In the genomic region with DNA sequence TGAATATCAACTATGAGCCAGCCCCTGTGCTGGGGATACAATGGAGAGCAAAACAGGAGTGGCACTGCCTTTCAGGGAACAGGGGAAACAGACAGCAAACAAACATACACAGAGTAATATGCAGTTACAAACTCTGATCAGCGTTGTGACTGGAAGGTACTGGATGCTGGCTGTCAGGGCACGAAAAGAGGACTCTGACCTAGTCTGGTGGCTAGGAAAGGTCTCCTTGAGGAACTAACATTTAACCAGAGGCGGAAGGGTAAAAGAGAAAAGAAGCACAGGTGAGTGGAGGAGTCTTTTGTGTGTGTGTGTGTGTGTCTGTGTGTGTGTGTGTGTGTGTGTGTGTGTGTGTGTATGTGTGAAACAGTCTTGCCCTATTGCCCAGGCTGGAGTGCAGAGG, we compare ENCODE assay signal across 27 cellular contexts. TPM values are rescaled to one million over a fixed set of nuclear protein-coding genes. Genes with fewer than 3 reads are reported as not detected.
DNase-seq lines count a peak whose midpoint lies in the region; ATAC-seq, FAIRE-seq and TF ChIP-seq lines count a peak whose summit lies in the region.
"Had no signal": no experiment of that assay in that cellular context is flagged by ENCODE, and none has a peak within 500 bp of the region (broad histone marks: within the 10 kb centered on the region; RNA-seq: fewer than 3 reads in every experiment).

No MANE protein-coding gene starts in this region.

- TF ChIP-seq EP300 in HepG2 (IDR thresholded peaks at IDR 0.05; ENCODE audit: low read depth in 2 of 2, low read length in 2 of 2): no peak
- no peak for TF ChIP-seq EP300 in HepG2 (CRISPR knock-in tag; IDR thresholded peaks at IDR 0.05; ENCODE audit: borderline replicate concordance)
- TF ChIP-seq EP300 in transverse colon (IDR thresholded peaks at IDR 0.05; ENCODE audit: low read depth): no peak

- no peak overlapping the region for H3K9ac ChIP-seq in HepG2 (ENCODE audit: insufficient read depth, low read depth, low read length)
- no peak overlapping the region for H3K9ac ChIP-seq in keratinocyte (ENCODE audit: control insufficient read depth, extremely low read depth, insufficient read depth, low read length)
- H3K9ac ChIP-seq: BLaER1 treated with 17β-estradiol and CSF1 and Interleukin-3, amounts not matched to agents 10 nM and 100 nM had no signal

- no peak overlapping the region for H3K27ac Mint-ChIP-seq in osteocyte (ENCODE audit: unreplicated experiment)
- H3K27ac Mint-ChIP-seq: CD14-positive monocyte; CD4-positive, alpha-beta T cell; CD8-positive, alpha-beta memory T cell had no signal

- no peaks in the 10 kb centered on the region for H3K4me1 Mint-ChIP-seq in osteocyte (ENCODE audit: unreplicated experiment)
- H3K4me1 Mint-ChIP-seq: CD14-positive monocyte; CD8-positive, alpha-beta memory T cell had no signal

- intact Hi-C loops in HepG2 (cut with micrococcal nuclease; ENCODE audit: unreplicated experiment): no loop called here
- intact Hi-C loops in right lobe of liver (cut with DNase I): no loop called here
- intact Hi-C loops in transverse colon (cut with DNase I; ENCODE audit: low total_unique reads): no loop called here
- intact Hi-C loops in pancreas (cut with DNase I): no loop called here

- no TSS peak for BruUV-seq in HepG2 (replicated peaks; lab: Mats Ljungman, UMichigan)

- CTCF ChIA-PET in HepG2 (lab: Yijun Ruan, JAX; ENCODE audit: low intra/inter-chr PET ratio, low total read pairs): no interaction called here

- H3K79me2 ChIP-seq in HepG2 (ENCODE audit: insufficient read depth, low read length) (no peaks in the 10 kb centered on the region), keratinocyte (ENCODE audit: control insufficient read depth, insufficient read depth, low read length) (no peaks in the 10 kb centered on the region)

- no peaks in the 10 kb centered on the region for H4K20me1 ChIP-seq in HepG2 (ENCODE audit: insufficient read depth, low read length)
- H4K20me1 ChIP-seq in keratinocyte (ENCODE audit: control insufficient read depth, extremely low read depth, insufficient read depth, low read length): no peaks in the 10 kb centered on the region
- H4K20me1 ChIP-seq: BLaER1 treated with 17β-estradiol and CSF1 and Interleukin-3, amounts not matched to agents 10 nM and 100 nM had no signal

- no peak for DNase-seq in HepG2 (ENCODE audit: low spot score)
- no peak for DNase-seq in right lobe of liver
- DNase-seq in keratinocyte (ENCODE audit: low read depth, low spot score): no peak
- peak; percentile 40 for DNase-seq in osteocyte (ENCODE audit: extremely low spot score, unreplicated experiment)
- peak; percentile 32 for DNase-seq in transverse colon
- no peak for DNase-seq in pancreas
- DNase-seq: 8988T; ACHN; AML-193; BE2C; CD4-positive, alpha-beta T cell; CD8-positive, alpha-beta memory T cell; DMS 273 treated with DMSO at 0.1 percent for 48 hours; DMS79; EL; GDM1; GOT3 had no signal

- H3K4me3 ChIP-seq in HepG2 (replicated peaks in 1 of 3; ENCODE audit: insufficient read depth in 1 of 3, low read depth in 2 of 3, low read length in 3 of 3) (no peak overlapping the region), right lobe of liver (no peak overlapping the region), keratinocyte (ENCODE audit: control insufficient read depth in 2 of 3, extremely low read depth in 1 of 3, insufficient read depth in 2 of 3, low read depth in 1 of 3, low read length in 3 of 3) (no peak overlapping the region), transverse colon (no peak overlapping the region), pancreas (no peak overlapping the region)
- H3K4me3 ChIP-seq: A549; BLaER1 treated with 17β-estradiol and CSF1 and Interleukin-3, amounts not matched to agents 10 nM and 100 nM; GM12878; HAP-1 had no signal

- H3K9me3 ChIP-seq in HepG2 (ENCODE audit: low read length): peaks cover 6% of the 10 kb centered on the region
- H3K9me3 ChIP-seq in right lobe of liver: no peaks in the 10 kb centered on the region
- no peaks in the 10 kb centered on the region for H3K9me3 ChIP-seq in keratinocyte (ENCODE audit: control insufficient read depth, low read depth, low read length)
- no peaks in the 10 kb centered on the region for H3K9me3 ChIP-seq in transverse colon
- H3K9me3 ChIP-seq in pancreas: no peaks in the 10 kb centered on the region
- H3K9me3 ChIP-seq: A549, BE2C had no signal

- TF ChIP-seq POLR2A in HepG2 (IDR thresholded peaks at IDR 0.05; ENCODE audit: insufficient read depth in 1 of 2, low read depth in 2 of 2, low read length in 2 of 2) (no peak), right lobe of liver (IDR thresholded peaks at IDR 0.05) (no peak), transverse colon (IDR thresholded peaks at IDR 0.05) (no peak)

- H3K4me1 ChIP-seq in HepG2 (ENCODE audit: insufficient read depth, low read length) (no peaks in the 10 kb centered on the region), right lobe of liver (no peaks in the 10 kb centered on the region), keratinocyte (ENCODE audit: control insufficient read depth, extremely low read depth, insufficient read depth, low read length) (peaks cover 13% of the 10 kb centered on the region), transverse colon (peaks cover 0 to 49% (median 13%) of the 10 kb centered on the region in 4 donors), pancreas (no peaks in the 10 kb centered on the region)
- H3K4me1 ChIP-seq: A549, BE2C, HAP-1 had no signal

- H3K27ac ChIP-seq in HepG2 (ENCODE audit: extremely low read length, insufficient read depth, low read length): no peak overlapping the region
- no peak overlapping the region for H3K27ac ChIP-seq in right lobe of liver
- no peak overlapping the region for H3K27ac ChIP-seq in keratinocyte (ENCODE audit: control insufficient read depth, insufficient read depth, low read length)
- peak overlapping the region; percentile 4 to 46 (median 38) for H3K27ac ChIP-seq in transverse colon
- no peak overlapping the region for H3K27ac ChIP-seq in pancreas
- H3K27ac ChIP-seq: A549; BLaER1 treated with 17β-estradiol and CSF1 and Interleukin-3, amounts not matched to agents 10 nM and 100 nM had no signal

- ATAC-seq in HepG2: no peak; the same call in 2 of the 3 replicates
- no peak for ATAC-seq in right lobe of liver
- ATAC-seq in pancreas: no peak
- ATAC-seq in GM21619 (IDR thresholded peaks at IDR 0.05; ENCODE audit: unreplicated experiment): no peak
- ATAC-seq in HG03457 (IDR thresholded peaks at IDR 0.05; ENCODE audit: unreplicated experiment): no peak
- ATAC-seq: A549, GM12878 had no signal

- H3K27me3 Mint-ChIP-seq in osteocyte (ENCODE audit: unreplicated experiment): peaks cover 74% of the 10 kb centered on the region

- H3K36me3 ChIP-seq in HepG2 (replicated peaks in 1 of 2; ENCODE audit: control insufficient read depth in 1 of 2, insufficient read depth in 2 of 2, low read length in 2 of 2) (no peaks in the 10 kb centered on the region), right lobe of liver (no peaks in the 10 kb centered on the region), keratinocyte (ENCODE audit: control insufficient read depth in 2 of 2, extremely low read depth in 1 of 2, insufficient read depth in 2 of 2, low read length in 2 of 2) (no peaks in the 10 kb centered on the region), transverse colon (no peaks in the 10 kb centered on the region), pancreas (no peaks in the 10 kb centered on the region)
- H3K36me3 ChIP-seq: BE2C; BLaER1 treated with 17β-estradiol and CSF1 and Interleukin-3, amounts not matched to agents 10 nM and 100 nM; HAP-1 had no signal

- no peak overlapping the region for H3K4me3 Mint-ChIP-seq in osteocyte (ENCODE audit: unreplicated experiment)
- H3K4me3 Mint-ChIP-seq: CD14-positive monocyte; CD4-positive, alpha-beta T cell; CD8-positive, alpha-beta memory T cell had no signal

- FAIRE-seq in HepG2 (lab: Jason Lieb, UNC) (no peak), keratinocyte (lab: Jason Lieb, UNC) (peak; percentile 61), pancreas (lab: Jason Lieb, UNC) (no peak)
- FAIRE-seq: A549, D721Med, GM12878, GM19239, H54 had no signal

- peaks cover 12% of the 10 kb centered on the region for H3K9me3 Mint-ChIP-seq in osteocyte (ENCODE audit: unreplicated experiment)
- H3K9me3 Mint-ChIP-seq: CD4-positive, alpha-beta T cell; CD8-positive, alpha-beta memory T cell had no signal

- no peaks in the 10 kb centered on the region for H3K9me1 ChIP-seq in keratinocyte (ENCODE audit: control insufficient read depth, extremely low read depth, insufficient read depth, low read length)

- H3K27me3 ChIP-seq in HepG2 (ENCODE audit: control insufficient read depth in 1 of 2, insufficient read depth in 2 of 2, low read length in 2 of 2) (peaks cover 2 to 7% of the 10 kb centered on the region in 2 experiments; a peak in 2 of 5 replicates), right lobe of liver (no peaks in the 10 kb centered on the region), keratinocyte (ENCODE audit: control insufficient read depth, extremely low read depth, insufficient read depth, low read length) (no peaks in the 10 kb centered on the region), transverse colon (peaks cover 5% of the 10 kb centered on the region), pancreas (peaks cover 0 to 20% (median 0%) of the 10 kb centered on the region in 4 donors)
- H3K27me3 ChIP-seq: BLaER1 treated with 17β-estradiol and CSF1 and Interleukin-3, amounts not matched to agents 10 nM and 100 nM had no signal

- dilution Hi-C loops in keratinocyte (cut with MboI; ENCODE audit: extremely low pct_ligation_motif_present, low sequenced_read_pairs): no loop called here

- POLR2A ChIA-PET in HepG2 (lab: Yijun Ruan, JAX): no interaction called here

- H3K36me3 Mint-ChIP-seq in osteocyte (ENCODE audit: unreplicated experiment): peaks cover 3% of the 10 kb centered on the region
- H3K36me3 Mint-ChIP-seq: CD14-positive monocyte; CD8-positive, alpha-beta memory T cell had no signal

- no peak overlapping the region for H3K4me2 ChIP-seq in HepG2 (ENCODE audit: low read depth, low read length)
- no peak overlapping the region for H3K4me2 ChIP-seq in keratinocyte (ENCODE audit: control insufficient read depth, extremely low read depth, insufficient read depth, low read depth, low read length)
- H3K4me2 ChIP-seq: A549; BLaER1 treated with 17β-estradiol and CSF1 and Interleukin-3, amounts not matched to agents 10 nM and 100 nM had no signal

- no peak for TF ChIP-seq RAD21 in HepG2 (CRISPR knock-in tag; IDR thresholded peaks at IDR 0.05)

- no peak for TF ChIP-seq CTCF in HepG2 (CRISPR knock-in tag; IDR thresholded peaks at IDR 0.05)
- TF ChIP-seq CTCF in right lobe of liver (IDR thresholded peaks at IDR 0.05): no peak
- TF ChIP-seq CTCF in keratinocyte (optimal IDR thresholded peaks at IDR 0.05 in 1 of 3, IDR thresholded peaks at IDR 0.05 in 1 of 3, conservative IDR thresholded peaks at IDR 0.05 in 1 of 3; ENCODE audit: extremely low read depth in 1 of 3, insufficient read depth in 2 of 3, low read length in 3 of 3): no peak
- TF ChIP-seq CTCF in osteocyte (IDR thresholded peaks at IDR 0.05): no peak
- TF ChIP-seq CTCF in transverse colon (IDR thresholded peaks at IDR 0.05): no peak
- no peak for TF ChIP-seq CTCF in pancreas (IDR thresholded peaks at IDR 0.05)

- no peak overlapping the region for H2AFZ ChIP-seq in HepG2 (ENCODE audit: low read length)
- no peak overlapping the region for H2AFZ ChIP-seq in keratinocyte (ENCODE audit: control insufficient read depth, low read length)

- in situ Hi-C loops in HepG2 (cut with HindIII; ENCODE audit: extremely low pct_ligation_motif_present, low pct_unique_long_range_greater_than_20kb): no loop called here
- in situ Hi-C loops in transverse colon (cut with MboI; ENCODE audit: low pct_ligation_motif_present in 1 of 4, low pct_unique_long_range_greater_than_20kb in 1 of 4, low sequenced_read_pairs in 3 of 4): no loop called here

- 32% methylated on average over 3 of the region's 3 CpGs for WGBS in HepG2 (ENCODE audit: low lambda C conversion rate)
- 56% methylated on average over 3 of the region's 3 CpGs for WGBS in right lobe of liver (ENCODE audit: insufficient coverage, low coverage, low lambda C conversion rate, missing lambda C conversion rate)
- 24 to 46% methylated on average over 3 of the region's 3 CpGs for WGBS in transverse colon (ENCODE audit: low coverage in 1 of 2), 2 donors
- WGBS in pancreas, 2 donors: 65 to 74% methylated on average over 3 of the region's 3 CpGs

RNA-seq across cellular contexts. Expression of gene B4GALNT2, which starts 12.4 kb away (rescaled TPM):
- total RNA-seq in HepG2 (2016; rRNA removed; fragmentation: Illumina TruSeq; extraction: Trizol) (not detected in 2 replicates), right lobe of liver (under 1 TPM in 2 of 6 experiments, not detected in 4; 0.04 to 0.05 TPM), osteocyte (0.03 TPM in 2 replicates), transverse colon (10 to 100 TPM; 19.8 to 75.9 (median 47.3) TPM), pancreas (under 1 TPM in 1 of 6 donors, not detected in 5; 0.03 TPM)
- total RNA-seq in HepG2 (2016; cell fraction: cytosol; rRNA removed; fragmentation: Illumina TruSeq; extraction: Trizol; ENCODE audit: low read depth): not detected in 2 replicates
- total RNA-seq in HepG2 (2016; cell fraction: insoluble cytoplasmic fraction; rRNA removed; fragmentation: Illumina TruSeq; extraction: Trizol): not detected in 2 replicates
- not detected in 2 replicates for total RNA-seq in HepG2 (2016; cell fraction: membrane; rRNA removed; fragmentation: Illumina TruSeq; extraction: Trizol)
- total RNA-seq in HepG2 (2016; cell fraction: nucleus; rRNA removed; fragmentation: Illumina TruSeq; extraction: Trizol): 0.03 and 0.06 TPM in 2 replicates
- polyA plus RNA-seq in HepG2 (2011; rRNA removed) (0.13 TPM in 1 of 2 replicates, not detected in the other), keratinocyte (0.01 to 0.32 TPM (median 0.08 TPM) in 3 replicates), pancreas (not detected)
- polyA plus RNA-seq in HepG2 (2011; cell fraction: cytosol; rRNA removed): 0.01 and 0.03 TPM in 2 replicates
- polyA plus RNA-seq in HepG2 (2011; cell fraction: nucleus; rRNA removed): not detected in 2 replicates
- polyA plus RNA-seq in HepG2 (2012): not detected in 2 replicates
- not detected in 2 replicates for polyA plus RNA-seq in HepG2 (2016; cell fraction: cytosol; fragmentation: Illumina TruSeq; extraction: Trizol; ENCODE audit: low read depth)
- polyA plus RNA-seq in HepG2 (2016; cell fraction: insoluble cytoplasmic fraction; fragmentation: Illumina TruSeq; extraction: Trizol; ENCODE audit: low read depth): not detected in 2 replicates
- 0.01 TPM in 1 of 2 replicates, not detected in the other for polyA plus RNA-seq in HepG2 (2016; cell fraction: membrane; fragmentation: Illumina TruSeq; extraction: Trizol; ENCODE audit: low read depth)
- polyA plus RNA-seq in HepG2 (2016; cell fraction: nucleus; fragmentation: Illumina TruSeq; extraction: Trizol; ENCODE audit: insufficient read depth, low read depth): not detected in 2 replicates
- not detected in 2 replicates for polyA minus RNA-seq in HepG2 (2011; rRNA and poly(A)+ RNA removed; ENCODE audit: low replicate concordance)
- not detected in 2 replicates for polyA minus RNA-seq in HepG2 (2011; cell fraction: cytosol; rRNA and poly(A)+ RNA removed)
- polyA minus RNA-seq in HepG2 (2011; cell fraction: nucleus; rRNA and poly(A)+ RNA removed): under 0.01 and 0.13 TPM in 2 replicates
- 0.34 TPM for polyA plus RNA-seq in keratinocyte (2011; ENCODE audit: low read depth)
- polyA plus RNA-seq in keratinocyte (2011; cell fraction: cytosol; rRNA removed): 0.10 and 0.12 TPM in 2 replicates
- 0.34 and 0.53 TPM in 2 replicates for polyA plus RNA-seq in keratinocyte (2011; cell fraction: nucleus; rRNA removed)
- 0.06 and 0.17 TPM in 2 replicates for polyA plus RNA-seq in keratinocyte (2012; ENCODE audit: low replicate concordance)
- 0.06 to 0.52 TPM (median 0.26 TPM) in 3 replicates for polyA minus RNA-seq in keratinocyte
- not detected for polyA minus RNA-seq in keratinocyte (2011; cell fraction: cytosol; rRNA and poly(A)+ RNA removed)
- 0.11 and 0.16 TPM in 2 replicates for polyA minus RNA-seq in keratinocyte (2011; cell fraction: nucleus; rRNA and poly(A)+ RNA removed)
- total RNA-seq: CD8-positive, alpha-beta memory T cell; GM12878 had no signal
- polyA plus RNA-seq: CD14-positive monocyte; CD8-positive, alpha-beta memory T cell; GM12878 had no signal

Comparison
In these comparisons a context has a peak if more than half of its experiments do, and no peak if none do; other contexts are left out.
1. DNase-seq: peak in osteocyte (single experiment) and transverse colon (single experiment); none in HepG2 (single experiment), right lobe of liver (0 of 3), keratinocyte (single experiment) and pancreas (0 of 6).
2. H3K27ac ChIP-seq: peak in transverse colon (4 of 4); none in HepG2 (single experiment), right lobe of liver (0 of 3), keratinocyte (single experiment) and pancreas (0 of 4).
3. RNA of gene B4GALNT2, which starts 12.4 kb away (total RNA-seq): 19.8 to 75.9 TPM in transverse colon; 0.03 TPM in osteocyte, 0.04 to 0.05 TPM in right lobe of liver, 0.03 to 0.06 TPM in HepG2 and 0.03 TPM in pancreas; every median in the first group is over 10 times any median in the second.